In genomic region chr5:32522429-32523143, GRCh38 we compare ENCODE assay signal across 9 cellular contexts.
DNase-seq lines count a peak whose midpoint lies in the region; ATAC-seq, FAIRE-seq and TF ChIP-seq lines count a peak whose summit lies in the region.
"Had no signal": no experiment of that assay in that cellular context is flagged by ENCODE, and none has a peak within 500 bp of the region (broad histone marks: within the 10 kb centered on the region; RNA-seq: fewer than 3 reads in every experiment).

No MANE protein-coding gene starts in this region.

- H4K5ac ChIP-seq in mesendoderm (ENCODE audit: low read length) = no peak overlapping the region

- no peak overlapping the region for H2BK120ac ChIP-seq in mesendoderm (ENCODE audit: low read depth, low read length)

- H3K36me3 ChIP-seq in mesendoderm (ENCODE audit: control insufficient read depth, insufficient read depth, low read length) = no peaks in the 10 kb centered on the region

- WGBS in mesendoderm (ENCODE audit: extremely low coverage, insufficient coverage, low lambda C conversion rate) = no CpG with 5 or more reads among the region's 28 CpGs

- H3K79me2 ChIP-seq in mesendoderm (ENCODE audit: control insufficient read depth, insufficient read depth, low read length) = no peaks in the 10 kb centered on the region

- no peak overlapping the region for H3K23ac ChIP-seq in mesendoderm (ENCODE audit: low read length)

- H2BK5ac ChIP-seq in mesendoderm (ENCODE audit: low read length) = no peak overlapping the region

- in situ Hi-C loops in astrocyte of the spinal cord (cut with HindIII; ENCODE audit: low sequenced_read_pairs) = no loop called here

- no peak overlapping the region for H3K4ac ChIP-seq in mesendoderm (ENCODE audit: low read depth, low read length)

- no peak overlapping the region for H4K8ac ChIP-seq in mesendoderm (ENCODE audit: low read depth, low read length)

- H3K9ac ChIP-seq in mesendoderm (ENCODE audit: low read length) = no peak overlapping the region

- H2AK5ac ChIP-seq in mesendoderm (ENCODE audit: low read length) = no peak overlapping the region

- no peak overlapping the region for H3K4me3 ChIP-seq in astrocyte of the spinal cord (ENCODE audit: low read depth, low read length)
- H3K4me3 ChIP-seq in mesendoderm (ENCODE audit: low read length) = no peak overlapping the region

- ATAC-seq in omental fat pad (ENCODE audit: low FRiP score) = peak; percentile 31
- ATAC-seq in GM18511 (IDR thresholded peaks at IDR 0.05; ENCODE audit: unreplicated experiment) = no peak

- H3K18ac ChIP-seq in mesendoderm (ENCODE audit: low read length) = no peak overlapping the region

- DNase-seq in GM03348 (ENCODE audit: low spot score) (peak; percentile 58), RCC 7860 (ENCODE audit: low spot score) (peak; percentile 77), astrocyte of the spinal cord (ENCODE audit: low read depth, low spot score) (peak; percentile 84), omental fat pad (ENCODE audit: low spot score) (no peak), mesendoderm (no peak), pons (ENCODE audit: low spot score) (no peak), NCI-H1930 (lab: John Stamatoyannopoulos, UW) (no peak)

- no peaks in the 10 kb centered on the region for H3K4me1 ChIP-seq in mesendoderm (ENCODE audit: control insufficient read depth, low read depth, low read length)

- peak; percentile 70 for FAIRE-seq in RCC 7860 (lab: Jason Lieb, UNC)
- FAIRE-seq: GM18507 had no signal

- no peak overlapping the region for H3K56ac ChIP-seq in mesendoderm (ENCODE audit: low read length)

- H3K79me1 ChIP-seq in mesendoderm (ENCODE audit: low read length) = no peaks in the 10 kb centered on the region

- H3K27me3 ChIP-seq in mesendoderm (ENCODE audit: insufficient read depth, low read length, poor library complexity) = no peaks in the 10 kb centered on the region

- no peak overlapping the region for H2BK15ac ChIP-seq in mesendoderm (replicated peaks; ENCODE audit: low read depth)

- TF ChIP-seq CTCF in astrocyte of the spinal cord (IDR thresholded peaks at IDR 0.05; ENCODE audit: low read depth, low read length) (no peak), omental fat pad (IDR thresholded peaks at IDR 0.05) (no peak)

- H3K27ac ChIP-seq in mesendoderm (ENCODE audit: low read depth, low read length) = no peak overlapping the region

- H3K4me2 ChIP-seq in mesendoderm (ENCODE audit: low read length) = no peak overlapping the region

Comparison
In these comparisons a context has a peak if more than half of its experiments do, and no peak if none do; other contexts are left out.
1. DNase-seq: peak in GM03348 (single experiment), RCC 7860 (single experiment) and astrocyte of the spinal cord (single experiment); none in omental fat pad (single experiment), mesendoderm (single experiment), pons (single experiment) and NCI-H1930 (0 of 2).